ENCODE assay signal across 32 cellular contexts in the genomic region with DNA sequence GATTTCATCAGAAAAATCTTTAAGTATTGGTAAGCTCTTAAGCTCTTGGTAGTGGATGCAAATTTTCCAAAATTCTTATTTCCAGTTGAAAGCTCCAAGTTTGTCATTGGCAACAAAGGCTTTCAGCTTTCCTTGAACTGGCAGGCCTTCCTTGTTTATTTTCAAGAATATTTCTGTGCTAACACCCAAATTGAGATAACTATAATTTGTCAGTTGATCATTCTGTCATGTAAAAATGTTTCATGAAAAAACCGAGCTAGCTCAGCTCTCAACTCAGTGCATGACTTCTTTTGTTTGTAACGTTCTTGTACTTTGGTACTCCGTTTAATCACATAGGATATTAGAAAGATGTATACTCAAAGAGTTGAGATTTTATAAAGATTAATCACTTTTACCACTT. TPM values are rescaled to one million over a fixed set of nuclear protein-coding genes. Genes with fewer than 3 reads are reported as not detected.
"Had no signal": no experiment of that assay in that cellular context is flagged by ENCODE, and none has a peak within 500 bp of the region (broad histone marks: within the 10 kb centered on the region; RNA-seq: fewer than 3 reads in every experiment).

No MANE protein-coding gene starts in this region.

- H3K4me1 Mint-ChIP-seq: naive thymus-derived CD4-positive, alpha-beta T cell had no signal

- H3K36me3 Mint-ChIP-seq: natural killer cell treated with Interleukin-12 subunit alpha and Interleukin-12 subunit beta and Interleukin-15 and Interleukin-18, amount 100 ng/mL, for 72 hours had no signal

- H3K4me3 ChIP-seq: left lung, lower lobe of right lung, mucosa of descending colon, pancreas, prostate gland, skin epidermis, stomach, testis, thyroid gland, transverse colon, upper lobe of left lung, uterus had no signal

- H3K27ac Mint-ChIP-seq: mesothelial cell of epicardium; naive thymus-derived CD4-positive, alpha-beta T cell; natural killer cell treated with Interleukin-12 subunit alpha and Interleukin-12 subunit beta and Interleukin-15 and Interleukin-18, amount 100 ng/mL, for 72 hours; stimulated activated naive B cell treated with anti-CD40 and anti-IgM and Interleukin-4, amounts not matched to agents 10 μg/mL and 1 μg/mL and 100 μg/mL, for 72 hours had no signal

- H3K4me1 ChIP-seq: lower lobe of right lung, pancreas, prostate gland, thyroid gland, upper lobe of left lung, uterus had no signal

- H3K4me3 Mint-ChIP-seq: mesothelial cell of epicardium; naive thymus-derived CD4-positive, alpha-beta T cell; natural killer cell treated with Interleukin-12 subunit alpha and Interleukin-12 subunit beta and Interleukin-15 and Interleukin-18, amount 100 ng/mL, for 72 hours; stimulated activated naive B cell treated with anti-CD40 and anti-IgM and Interleukin-4, amounts not matched to agents 10 μg/mL and 1 μg/mL and 100 μg/mL, for 72 hours had no signal

- H3K36me3 ChIP-seq: pancreas, prostate gland, thyroid gland, transverse colon, uterus had no signal

- H3K27me3 Mint-ChIP-seq: natural killer cell treated with Interleukin-12 subunit alpha and Interleukin-12 subunit beta and Interleukin-15 and Interleukin-18, amount 100 ng/mL, for 72 hours; stimulated activated naive B cell treated with anti-CD40 and anti-IgM and Interleukin-4, amounts not matched to agents 10 μg/mL and 1 μg/mL and 100 μg/mL, for 72 hours had no signal

- H3K27ac ChIP-seq: left lung, lower lobe of right lung, pancreas, prostate gland, skin epidermis, stomach, testis, thyroid gland, transverse colon, upper lobe of left lung, uterus had no signal

- H3K9me3 Mint-ChIP-seq: mesothelial cell of epicardium; naive thymus-derived CD4-positive, alpha-beta T cell; natural killer cell treated with Interleukin-12 subunit alpha and Interleukin-12 subunit beta and Interleukin-15 and Interleukin-18, amount 100 ng/mL, for 72 hours; stimulated activated naive B cell treated with anti-CD40 and anti-IgM and Interleukin-4, amounts not matched to agents 10 μg/mL and 1 μg/mL and 100 μg/mL, for 72 hours had no signal

- H3K27me3 ChIP-seq: left lung, pancreas, stomach, testis, thyroid gland, transverse colon, upper lobe of left lung, uterus had no signal

- ATAC-seq: left cardiac atrium; left lung; lower lobe of right lung; mucosa of descending colon; naive thymus-derived CD4-positive, alpha-beta T cell; natural killer cell treated with Interleukin-12 subunit alpha and Interleukin-12 subunit beta and Interleukin-15 and Interleukin-18, amount 100 ng/mL, for 72 hours; pancreas; right cardiac atrium; sciatic nerve; stimulated activated naive B cell treated with anti-CD40 and anti-IgM and Interleukin-4, amounts not matched to agents 10 μg/mL and 1 μg/mL and 100 μg/mL, for 72 hours; stimulated activated naive CD8-positive, alpha-beta T cell treated with anti-CD3 and anti-CD28 coated beads, Interleukin-15, Interleukin-2, amounts not matched to agents 100 U/mL and 50 U/mL, for 24 hours had no signal

- H3K9me3 ChIP-seq: left lung, lower lobe of right lung, mucosa of descending colon, pancreas, prostate gland, stomach, testis, thyroid gland, transverse colon, upper lobe of left lung, uterus had no signal

- DNase-seq: hippocampal formation; kidney glomerular epithelial cell; left cardiac atrium; left lung; lower lobe of right lung; mammary epithelial cell; mesenchymal stem cell; mucosa of descending colon; naive thymus-derived CD4-positive, alpha-beta T cell; pancreas; posterior cingulate gyrus; retina; right cardiac atrium; stimulated activated CD4-positive, alpha-beta T cell treated with anti-CD3 and anti-CD28 coated beads, Interleukin-12 subunit alpha, Interleukin-12 subunit beta, amount 100 ng/mL, for 4 hours; stimulated activated CD4-positive, alpha-beta T cell treated with anti-CD3 and anti-CD28 coated beads, Interleukin-15, amount 100 ng/mL, for 24 hours; stimulated activated CD4-positive, alpha-beta T cell treated with anti-CD3 and anti-CD28 coated beads, Interleukin-2, amount 100 ng/mL, for 24 hours; stimulated activated CD4-positive, alpha-beta T cell treated with anti-CD3 and anti-CD28 coated beads, Interleukin-4, amount 100 ng/mL, for 1 hour; stimulated activated naive B cell treated with anti-CD40 and anti-IgM and Interleukin-4, amounts not matched to agents 10 μg/mL and 1 μg/mL and 100 μg/mL, for 72 hours; stimulated activated naive CD8-positive, alpha-beta T cell treated with anti-CD3 and anti-CD28 coated beads, Interleukin-15, Interleukin-2, amounts not matched to agents 100 U/mL and 50 U/mL, for 24 hours; stomach; testis; thyroid gland; transverse colon; upper lobe of left lung; uterus had no signal

- FAIRE-seq: keratinocyte, pancreas had no signal

RNA-seq across cellular contexts. Expression of a gene that starts 38.9 kb away (rescaled TPM):
- total RNA-seq: myocyte had no signal
